ENCODE assay signal across 11 cellular contexts in the genomic region with DNA sequence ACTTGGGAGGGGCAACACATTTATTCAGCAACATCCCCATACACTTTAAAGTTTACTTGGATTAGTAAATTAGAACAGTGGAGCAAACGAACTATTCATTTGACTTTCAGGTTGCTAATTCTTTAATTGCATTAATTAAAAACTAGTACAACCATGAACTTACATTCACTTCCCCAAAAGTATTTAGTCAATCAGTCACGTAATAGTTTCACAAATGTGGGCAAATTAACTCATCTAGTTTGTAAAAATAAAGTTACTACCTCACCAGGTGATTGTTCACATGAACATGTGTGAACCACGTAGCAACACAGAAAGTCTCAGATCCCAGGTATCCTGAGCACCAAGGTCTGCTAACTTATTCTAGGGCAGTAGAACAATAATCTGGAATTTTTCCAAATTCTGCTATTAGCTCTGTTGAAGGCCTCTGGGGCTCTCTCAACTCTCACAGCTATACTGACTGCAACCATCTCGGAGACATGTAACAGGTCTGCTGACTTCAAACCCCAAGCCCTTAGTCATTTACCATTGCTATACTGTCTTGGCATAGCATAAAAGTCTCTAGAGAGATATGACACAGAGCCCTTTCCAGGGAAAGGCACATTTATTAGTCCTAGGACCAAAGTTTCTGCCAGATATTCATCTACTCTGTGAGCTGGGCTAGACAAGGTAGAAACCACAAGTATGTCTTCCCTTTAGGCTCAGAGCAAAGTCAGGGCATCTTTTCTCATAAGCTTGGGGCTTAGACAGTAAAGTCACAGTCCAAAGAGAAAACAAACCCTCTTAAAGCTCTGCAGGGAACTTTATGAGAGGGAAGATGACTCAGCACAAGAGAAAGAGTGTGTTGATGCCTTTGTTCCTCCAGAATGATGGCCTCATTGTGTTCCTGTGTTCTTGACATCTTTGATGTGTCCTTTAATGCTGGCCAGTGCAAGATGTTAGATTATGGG. TPM values are rescaled to one million over a fixed set of nuclear protein-coding genes. Genes with fewer than 3 reads are reported as not detected.
DNase-seq lines count a peak whose midpoint lies in the region; ATAC-seq and TF ChIP-seq lines count a peak whose summit lies in the region.
"Had no signal": no experiment of that assay in that cellular context is flagged by ENCODE, and none has a peak within 500 bp of the region (broad histone marks: within the 10 kb centered on the region; RNA-seq: fewer than 3 reads in every experiment).

No MANE protein-coding gene starts in this region.

- H3K79me2 ChIP-seq in mesendoderm (ENCODE audit: control insufficient read depth, insufficient read depth, low read length) = no peaks in the 10 kb centered on the region

- in situ Hi-C loops in astrocyte of the cerebellum (cut with HindIII; ENCODE audit: low sequenced_read_pairs) = loop anchor here (5.0 kb wide), 1 partner anchor 45 kb away; no protein-coding TSS in a partner anchor

- peaks cover 3% of the 10 kb centered on the region for H3K27me3 Mint-ChIP-seq in activated naive CD4-positive, alpha-beta T cell treated with anti-CD3 and anti-CD28 coated beads for 36 hours (ENCODE audit: low read depth)

- H4K8ac ChIP-seq in mesendoderm (ENCODE audit: low read depth, low read length) = no peak overlapping the region

- H3K4me2 ChIP-seq in mesendoderm (ENCODE audit: low read length) = no peak overlapping the region

- H2BK5ac ChIP-seq in mesendoderm (ENCODE audit: low read length) = no peak overlapping the region

- no peak overlapping the region for H2BK120ac ChIP-seq in mesendoderm (ENCODE audit: low read depth, low read length)

- no peaks in the 10 kb centered on the region for H3K79me1 ChIP-seq in mesendoderm (ENCODE audit: low read length)

- H4K5ac ChIP-seq in mesendoderm (ENCODE audit: low read length) = no peak overlapping the region

- no peaks in the 10 kb centered on the region for H3K4me1 Mint-ChIP-seq in activated naive CD4-positive, alpha-beta T cell treated with anti-CD3 and anti-CD28 coated beads for 36 hours (ENCODE audit: low read depth)
- H3K4me1 Mint-ChIP-seq: nephron progenitor cell had no signal

- H3K9ac ChIP-seq in mesendoderm (ENCODE audit: low read length) = no peak overlapping the region

- no peak overlapping the region for H3K18ac ChIP-seq in mesendoderm (ENCODE audit: low read length)

- CTCF ChIA-PET in activated naive CD4-positive, alpha-beta T cell treated with anti-CD3 and anti-CD28 coated beads for 36 hours (lab: Charles Lee) = interaction anchor here (0.5 kb wide), 1 partner anchor 16 kb away, joined by 3 read pairs; no protein-coding TSS in a partner anchor

- TF ChIP-seq CTCF in astrocyte of the cerebellum (IDR thresholded peaks at IDR 0.05; ENCODE audit: low read depth, low read length, missing control alignments) = no peak

- no peaks in the 10 kb centered on the region for H3K36me3 Mint-ChIP-seq in activated naive CD4-positive, alpha-beta T cell treated with anti-CD3 and anti-CD28 coated beads for 36 hours (ENCODE audit: low read depth)

- no peak overlapping the region for H3K4ac ChIP-seq in mesendoderm (ENCODE audit: low read depth, low read length)

- no peak overlapping the region for H3K4me3 Mint-ChIP-seq in activated naive CD4-positive, alpha-beta T cell treated with anti-CD3 and anti-CD28 coated beads for 36 hours
- H3K4me3 Mint-ChIP-seq: nephron progenitor cell had no signal

- H3K27ac ChIP-seq in mesendoderm (ENCODE audit: low read depth, low read length) = no peak overlapping the region

- no peak overlapping the region for H2AK5ac ChIP-seq in mesendoderm (ENCODE audit: low read length)

- H3K27ac Mint-ChIP-seq in activated naive CD4-positive, alpha-beta T cell treated with anti-CD3 and anti-CD28 coated beads for 36 hours = no peak overlapping the region
- H3K27ac Mint-ChIP-seq: nephron progenitor cell had no signal

- ATAC-seq in HG03108 (IDR thresholded peaks at IDR 0.05; ENCODE audit: unreplicated experiment) = no peak

- H2BK15ac ChIP-seq in mesendoderm (replicated peaks; ENCODE audit: low read depth) = no peak overlapping the region

- no peak overlapping the region for H3K23ac ChIP-seq in mesendoderm (ENCODE audit: low read length)

- no peaks in the 10 kb centered on the region for H3K36me3 ChIP-seq in mesendoderm (ENCODE audit: control insufficient read depth, insufficient read depth, low read length)

- DNase-seq in DMS53 (lab: John Stamatoyannopoulos, UW) (peak; percentile 47), HT-29 (ENCODE audit: low spot score) (peak; percentile 63), astrocyte of the cerebellum (ENCODE audit: low read depth) (peak; percentile 92), mesendoderm (peak; percentile 37), GM19240 (ENCODE audit: insufficient read length, low spot score) (no peak), GF-D8 (lab: John Stamatoyannopoulos, UW) (no peak)
- no peak for DNase-seq in activated naive CD4-positive, alpha-beta T cell treated with anti-CD3 and anti-CD28 coated beads for 36 hours
- DNase-seq: activated gamma-delta T cell, NCI-H1092, nephron progenitor cell had no signal

- H3K4me1 ChIP-seq in mesendoderm (ENCODE audit: control insufficient read depth, low read depth, low read length) = no peaks in the 10 kb centered on the region

- H3K56ac ChIP-seq in mesendoderm (ENCODE audit: low read length) = no peak overlapping the region

- intact Hi-C loops in activated naive CD4-positive, alpha-beta T cell treated with anti-CD3 and anti-CD28 coated beads for 36 hours (cut with micrococcal nuclease) = no loop called here

- WGBS in mesendoderm (ENCODE audit: extremely low coverage, insufficient coverage, low lambda C conversion rate) = no CpG with 5 or more reads among the region's 4 CpGs

- no peak overlapping the region for H3K4me3 ChIP-seq in astrocyte of the cerebellum (ENCODE audit: low read depth, low read length)
- no peak overlapping the region for H3K4me3 ChIP-seq in mesendoderm (ENCODE audit: low read length)

- H3K9me3 Mint-ChIP-seq in activated naive CD4-positive, alpha-beta T cell treated with anti-CD3 and anti-CD28 coated beads for 36 hours = no peaks in the 10 kb centered on the region
- H3K9me3 Mint-ChIP-seq: nephron progenitor cell had no signal

- H3K27me3 ChIP-seq in mesendoderm (ENCODE audit: insufficient read depth, low read length, poor library complexity) = no peaks in the 10 kb centered on the region

RNA-seq across cellular contexts. Expression of a gene that starts 50.9 kb away (rescaled TPM):
- total RNA-seq in HT-29 (2014; rRNA removed; shearing (Covaris generic)) = 8.4 and 11.6 TPM in 2 replicates
- 9.8 TPM for polyA plus RNA-seq in mesendoderm (2013, experiment 1 of 2)
- polyA plus RNA-seq in mesendoderm (2013, experiment 2 of 2) = 10.0 TPM
- total RNA-seq in activated naive CD4-positive, alpha-beta T cell treated with anti-CD3 and anti-CD28 coated beads for 36 hours = 10 to 100 TPM; 18.9 to 19.2 TPM

Comparison
In these comparisons a context has a peak if more than half of its experiments do, and no peak if none do; other contexts are left out.
1. DNase-seq: peak in DMS53 (single experiment), HT-29 (single experiment), astrocyte of the cerebellum (single experiment) and mesendoderm (single experiment); none in GM19240 (single experiment), activated naive CD4-positive, alpha-beta T cell treated with anti-CD3 and anti-CD28 coated beads for 36 hours (single experiment) and GF-D8 (single experiment).